18 cellular contexts compared by ENCODE assay signal in the genomic region with DNA sequence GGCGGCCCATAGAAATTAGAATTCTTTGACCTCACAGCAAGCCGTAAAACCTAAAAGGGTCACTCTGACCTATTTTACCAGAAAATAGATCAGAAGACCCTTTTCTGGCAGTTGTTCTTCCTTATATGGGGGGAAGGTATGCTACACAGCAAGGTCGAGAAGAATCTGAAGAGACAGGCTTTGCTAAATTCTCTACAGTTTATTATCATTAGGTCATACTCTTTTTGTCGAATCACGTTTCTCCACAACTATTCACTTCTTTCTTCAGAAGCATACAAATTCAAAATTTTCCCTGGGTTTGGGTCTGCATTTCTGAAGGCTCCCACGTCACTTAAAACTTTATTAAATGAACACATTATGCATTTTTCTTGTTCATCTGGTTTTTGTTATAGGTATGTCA.
A peak's percentile ranks its signal among the peaks of the same experiment; 100 is the strongest.
DNase-seq lines count a peak whose midpoint lies in the region; ATAC-seq, FAIRE-seq and TF ChIP-seq lines count a peak whose summit lies in the region.
"Had no signal": no experiment of that assay in that cellular context is flagged by ENCODE, and none has a peak within 500 bp of the region (broad histone marks: within the 10 kb centered on the region; RNA-seq: fewer than 3 reads in every experiment).

No MANE protein-coding gene starts in this region.

- no peak for ATAC-seq in T-helper 17 cell

- H3K79me2 ChIP-seq in astrocyte (ENCODE audit: insufficient read depth, low read length) (no peaks in the 10 kb centered on the region), mesendoderm (ENCODE audit: control insufficient read depth, insufficient read depth, low read length) (no peaks in the 10 kb centered on the region), smooth muscle cell (ENCODE audit: low read depth) (no peaks in the 10 kb centered on the region)

- peak overlapping the region; percentile 91 for H3K27ac Mint-ChIP-seq in astrocyte (ENCODE audit: unreplicated experiment)
- H3K27ac Mint-ChIP-seq in T-helper 17 cell = no peak overlapping the region
- H3K27ac Mint-ChIP-seq: CD4-positive, alpha-beta memory T cell had no signal

- no peak overlapping the region for H3K56ac ChIP-seq in mesendoderm (ENCODE audit: low read length)

- no peak for DNase-seq in astrocyte (ENCODE audit: low read depth)
- peak; percentile 73 for DNase-seq in mesendoderm
- no peak for DNase-seq in smooth muscle cell (lab: John Stamatoyannopoulos, UW; ENCODE audit: unreplicated experiment)
- no peak for DNase-seq in UCSD-AML1 (lab: John Stamatoyannopoulos, UW; ENCODE audit: unreplicated experiment)
- DNase-seq in T-helper 17 cell = no peak
- DNase-seq in SIG-M5 treated with dmso at 0.1 percent for 504 hours (lab: John Stamatoyannopoulos, UW; ENCODE audit: unreplicated experiment) = no peak
- DNase-seq: C1 segment of cervical spinal cord; Calu3; CD4-positive, alpha-beta memory T cell; COR-L47; DMS53; DMS79 treated with DMSO at 0.1 percent for 48 hours; GF-D8; GOT3; HCEC 1CT had no signal

- H3K4me2 ChIP-seq in astrocyte (ENCODE audit: low read length) = no peak overlapping the region
- no peak overlapping the region for H3K4me2 ChIP-seq in mesendoderm (ENCODE audit: low read length)
- H3K4me2 ChIP-seq in smooth muscle cell = no peak overlapping the region

- no peak overlapping the region for H2BK15ac ChIP-seq in mesendoderm (replicated peaks; ENCODE audit: low read depth)

- H3K4me3 ChIP-seq in astrocyte (ENCODE audit: insufficient read depth, low read depth, low read length) (no peak overlapping the region), mesendoderm (ENCODE audit: low read length) (no peak overlapping the region), smooth muscle cell (no peak overlapping the region)

- peaks cover 3% of the 10 kb centered on the region for H3K9me3 ChIP-seq in astrocyte (ENCODE audit: insufficient read depth, low read depth, low read length)
- no peaks in the 10 kb centered on the region for H3K9me3 ChIP-seq in smooth muscle cell (replicated peaks; ENCODE audit: low read depth)
- H3K9me3 ChIP-seq in T-helper 17 cell (ENCODE audit: control insufficient read depth, low read length, poor library complexity, severe bottlenecking) = no peaks in the 10 kb centered on the region

- H2AFZ ChIP-seq in astrocyte (ENCODE audit: low read depth, low read length) (no peak overlapping the region), smooth muscle cell (ENCODE audit: low read depth) (peak overlapping the region; percentile 41)

- no peak for FAIRE-seq in astrocyte (lab: Jason Lieb, UNC)
- FAIRE-seq: GM12891, GM18507, H54 had no signal

- no peaks in the 10 kb centered on the region for H3F3A ChIP-seq in smooth muscle cell (ENCODE audit: low read depth)

- H3K27me3 Mint-ChIP-seq in astrocyte (ENCODE audit: low read depth, unreplicated experiment) (no peaks in the 10 kb centered on the region), T-helper 17 cell (no peaks in the 10 kb centered on the region)
- H3K27me3 Mint-ChIP-seq: CD4-positive, alpha-beta memory T cell had no signal

- no peaks in the 10 kb centered on the region for H3K36me3 ChIP-seq in astrocyte (ENCODE audit: insufficient read depth, low read length)
- no peaks in the 10 kb centered on the region for H3K36me3 ChIP-seq in mesendoderm (ENCODE audit: control insufficient read depth, insufficient read depth, low read length)
- H3K36me3 ChIP-seq in smooth muscle cell (ENCODE audit: low read depth) = no peaks in the 10 kb centered on the region

- H3K27ac ChIP-seq in astrocyte (ENCODE audit: low read depth, low read length) (no peak overlapping the region), mesendoderm (ENCODE audit: low read depth, low read length) (no peak overlapping the region), smooth muscle cell (ENCODE audit: low read depth) (no peak overlapping the region)

- H3K23ac ChIP-seq in mesendoderm (ENCODE audit: low read length) = no peak overlapping the region

- no peak overlapping the region for H2BK5ac ChIP-seq in mesendoderm (ENCODE audit: low read length)

- H4K8ac ChIP-seq in mesendoderm (ENCODE audit: low read depth, low read length) = no peak overlapping the region

- H4K20me1 ChIP-seq in astrocyte (ENCODE audit: insufficient read depth, low read length) (no peaks in the 10 kb centered on the region), smooth muscle cell (ENCODE audit: low read depth) (no peaks in the 10 kb centered on the region)

- TF ChIP-seq CTCF in astrocyte (IDR thresholded peaks at IDR 0.05; ENCODE audit: insufficient read depth, low read depth, low read length) (no peak), smooth muscle cell (IDR thresholded peaks at IDR 0.05; ENCODE audit: borderline replicate concordance, insufficient read depth, poor library complexity, severe bottlenecking) (no peak)

- H3K36me3 Mint-ChIP-seq in astrocyte (ENCODE audit: low read depth, unreplicated experiment) (no peaks in the 10 kb centered on the region), T-helper 17 cell (ENCODE audit: low read depth) (no peaks in the 10 kb centered on the region)
- H3K36me3 Mint-ChIP-seq: CD4-positive, alpha-beta memory T cell had no signal

- H3K4me1 Mint-ChIP-seq in astrocyte (ENCODE audit: low read depth, unreplicated experiment) = peaks cover 2% of the 10 kb centered on the region
- H3K4me1 Mint-ChIP-seq in T-helper 17 cell = no peaks in the 10 kb centered on the region
- H3K4me1 Mint-ChIP-seq: CD4-positive, alpha-beta memory T cell had no signal

- peaks cover 2% of the 10 kb centered on the region for H3K9me3 Mint-ChIP-seq in astrocyte (ENCODE audit: unreplicated experiment)

- H3K4me3 Mint-ChIP-seq in astrocyte (ENCODE audit: unreplicated experiment) (no peak overlapping the region), T-helper 17 cell (no peak overlapping the region)
- H3K4me3 Mint-ChIP-seq: CD4-positive, alpha-beta memory T cell had no signal

- H3K4me1 ChIP-seq in astrocyte (ENCODE audit: insufficient read depth, low read length) (no peaks in the 10 kb centered on the region), mesendoderm (ENCODE audit: control insufficient read depth, low read depth, low read length) (no peaks in the 10 kb centered on the region), smooth muscle cell (ENCODE audit: low read depth) (no peaks in the 10 kb centered on the region)

- no CpG with 5 or more reads among the region's 6 CpGs for WGBS in mesendoderm (ENCODE audit: extremely low coverage, insufficient coverage, low lambda C conversion rate)
- WGBS in smooth muscle cell (ENCODE audit: low lambda C conversion rate) = 55% methylated on average over 6 of the region's 6 CpGs

- H3K79me1 ChIP-seq in mesendoderm (ENCODE audit: low read length) = no peaks in the 10 kb centered on the region

- no peak overlapping the region for H3K18ac ChIP-seq in mesendoderm (ENCODE audit: low read length)

- H3K27me3 ChIP-seq in astrocyte (ENCODE audit: insufficient read depth, low read length) (no peaks in the 10 kb centered on the region), mesendoderm (ENCODE audit: insufficient read depth, low read length, poor library complexity) (no peaks in the 10 kb centered on the region), smooth muscle cell (ENCODE audit: low read depth) (no peaks in the 10 kb centered on the region)

- H3K9ac ChIP-seq in astrocyte (ENCODE audit: low read length) (no peak overlapping the region), mesendoderm (ENCODE audit: low read length) (no peak overlapping the region), smooth muscle cell (ENCODE audit: low read depth) (no peak overlapping the region)

- no peak overlapping the region for H2BK120ac ChIP-seq in mesendoderm (ENCODE audit: low read depth, low read length)

- no peak overlapping the region for H3K4ac ChIP-seq in mesendoderm (ENCODE audit: low read depth, low read length)

- H2AK5ac ChIP-seq in mesendoderm (ENCODE audit: low read length) = no peak overlapping the region

- H4K5ac ChIP-seq in mesendoderm (ENCODE audit: low read length) = no peak overlapping the region
